ENCODE assay signal across 8 cellular contexts in the genomic region with DNA sequence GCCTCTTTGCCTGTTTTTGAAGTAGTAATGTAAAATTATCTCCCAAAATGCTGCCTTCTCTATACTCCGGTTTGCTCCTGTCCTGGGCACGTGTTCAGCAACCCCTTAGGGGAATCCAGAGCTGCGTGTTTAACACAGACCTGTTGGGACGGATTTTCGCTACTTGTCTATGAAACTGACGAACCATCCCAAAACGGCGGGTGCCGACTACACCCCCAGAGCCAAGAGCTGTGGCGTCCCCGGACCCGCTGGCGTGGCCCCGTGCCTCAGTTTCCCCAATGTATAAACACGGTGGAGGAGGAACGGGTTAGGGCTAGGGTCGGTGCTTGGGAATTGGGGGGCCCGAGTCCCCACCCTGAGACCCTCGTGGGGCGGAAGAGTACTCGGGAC. TPM values are rescaled to one million over a fixed set of nuclear protein-coding genes. Genes with fewer than 3 reads are reported as not detected.
A peak's percentile ranks its signal among the peaks of the same experiment; 100 is the strongest.
DNase-seq lines count a peak whose midpoint lies in the region; ATAC-seq and TF ChIP-seq lines count a peak whose summit lies in the region.

No MANE protein-coding gene starts in this region.

- H3K36me3 Mint-ChIP-seq in HFFc6 (ENCODE audit: low read depth) (no peaks in the 10 kb centered on the region), neural crest cell (ENCODE audit: low read depth) (no peaks in the 10 kb centered on the region)
- H3K36me3 Mint-ChIP-seq in activated CD8-positive, alpha-beta T cell treated with anti-CD3 and anti-CD28 coated beads, Interleukin-2, amount 10 ng/mL, durations not matched to agents 7 days and 5 days (ENCODE audit: low read depth) = no peaks in the 10 kb centered on the region

- no peaks in the 10 kb centered on the region for H3K36me3 ChIP-seq in BJ (ENCODE audit: control insufficient read depth, insufficient read depth, low read length)

- peak overlapping the region; percentile 45 for H3K4me3 ChIP-seq in BJ (ENCODE audit: low read depth, low read length)

- peak overlapping the region; percentile 94 for H3K4me3 Mint-ChIP-seq in HFFc6
- peak overlapping the region; percentile 93 for H3K4me3 Mint-ChIP-seq in activated CD8-positive, alpha-beta T cell treated with anti-CD3 and anti-CD28 coated beads, Interleukin-2, amount 10 ng/mL, durations not matched to agents 7 days and 5 days
- H3K4me3 Mint-ChIP-seq in neural crest cell = peak overlapping the region; percentile 85

- no peak overlapping the region for H3K27ac Mint-ChIP-seq in HFFc6
- H3K27ac Mint-ChIP-seq in activated CD8-positive, alpha-beta T cell treated with anti-CD3 and anti-CD28 coated beads, Interleukin-2, amount 10 ng/mL, durations not matched to agents 7 days and 5 days = peak overlapping the region; percentile 83
- H3K27ac Mint-ChIP-seq in neural crest cell (ENCODE audit: unreplicated experiment) = peak overlapping the region; percentile 64

- POLR2A ChIA-PET in BJ (lab: Charles Lee) = no interaction called here
- POLR2A ChIA-PET in activated CD8-positive, alpha-beta T cell treated with anti-CD3 and anti-CD28 coated beads, Interleukin-2, amount 10 ng/mL, durations not matched to agents 7 days and 5 days (lab: Charles Lee) = no interaction called here

- peaks cover 16% of the 10 kb centered on the region for H3K4me1 Mint-ChIP-seq in HFFc6 (ENCODE audit: low read depth)
- H3K4me1 Mint-ChIP-seq in activated CD8-positive, alpha-beta T cell treated with anti-CD3 and anti-CD28 coated beads, Interleukin-2, amount 10 ng/mL, durations not matched to agents 7 days and 5 days (ENCODE audit: low read depth) = peaks cover 24% of the 10 kb centered on the region
- peaks cover 30% of the 10 kb centered on the region for H3K4me1 Mint-ChIP-seq in neural crest cell

- ATAC-seq in activated CD8-positive, alpha-beta T cell treated with anti-CD3 and anti-CD28 coated beads, Interleukin-2, amount 10 ng/mL, durations not matched to agents 7 days and 5 days = peak; percentile 20
- no peak for ATAC-seq in HG02571 (IDR thresholded peaks at IDR 0.05; ENCODE audit: unreplicated experiment)

- no peak for DNase-seq in BJ (ENCODE audit: low read depth)
- DNase-seq in HFFc6 = no peak
- peak; percentile 28 for DNase-seq in activated CD8-positive, alpha-beta T cell treated with anti-CD3 and anti-CD28 coated beads, Interleukin-2, amount 10 ng/mL, durations not matched to agents 7 days and 5 days
- peak; percentile 3 for DNase-seq in fibroblast of gingiva (ENCODE audit: low read depth)
- DNase-seq in neural crest cell (ENCODE audit: low read depth, low spot score) = peak; percentile 2
- no peak for DNase-seq in HuH-7.5 (ENCODE audit: low spot score)
- DNase-seq in MV-4-11 (lab: John Stamatoyannopoulos, UW) = no peak

- no peaks in the 10 kb centered on the region for H3K27me3 ChIP-seq in BJ (ENCODE audit: control insufficient read depth, insufficient read depth, low read length)

- no peak for TF ChIP-seq CTCF in BJ (IDR thresholded peaks at IDR 0.05; ENCODE audit: insufficient read depth, low read depth, low read length)
- no peak for TF ChIP-seq CTCF in HFFc6 (IDR thresholded peaks at IDR 0.05)
- no peak for TF ChIP-seq CTCF in neural crest cell (conservative IDR thresholded peaks at IDR 0.05)

- CTCF ChIA-PET in BJ (lab: Yijun Ruan, JAX) = no interaction called here
- CTCF ChIA-PET in activated CD8-positive, alpha-beta T cell treated with anti-CD3 and anti-CD28 coated beads, Interleukin-2, amount 10 ng/mL, durations not matched to agents 7 days and 5 days (lab: Charles Lee) = no interaction called here

- H3K27me3 Mint-ChIP-seq in HFFc6 (ENCODE audit: insufficient read depth) (peaks cover 7% of the 10 kb centered on the region), neural crest cell (ENCODE audit: low read depth) (no peaks in the 10 kb centered on the region)
- H3K27me3 Mint-ChIP-seq in activated CD8-positive, alpha-beta T cell treated with anti-CD3 and anti-CD28 coated beads, Interleukin-2, amount 10 ng/mL, durations not matched to agents 7 days and 5 days (ENCODE audit: low read depth) = peaks cover 3% of the 10 kb centered on the region

- H3K9me3 Mint-ChIP-seq in HFFc6 (no peaks in the 10 kb centered on the region), neural crest cell (no peaks in the 10 kb centered on the region)
- H3K9me3 Mint-ChIP-seq in activated CD8-positive, alpha-beta T cell treated with anti-CD3 and anti-CD28 coated beads, Interleukin-2, amount 10 ng/mL, durations not matched to agents 7 days and 5 days (ENCODE audit: insufficient read depth) = no peaks in the 10 kb centered on the region

RNA-seq across cellular contexts. Expression of a gene that starts 0.5 kb away (rescaled TPM):
- polyA plus RNA-seq in BJ (2011; rRNA removed) = 0.11 TPM in 1 of 2 replicates, not detected in the other
- not detected in 2 replicates for polyA minus RNA-seq in BJ (2011; rRNA and poly(A)+ RNA removed)
- under 1 TPM in 2 of 6 experiments, not detected in 4; 0.33 to 0.38 TPM for total RNA-seq in HFFc6 (2021; fragmentation: NEBNext Ultra II Directional; extraction: Animal tissue kit (Norgen Biotek cat#: 25700))
- 1 to 10 TPM; 4.8 TPM for total RNA-seq in activated CD8-positive, alpha-beta T cell treated with anti-CD3 and anti-CD28 coated beads, Interleukin-2, amount 10 ng/mL, durations not matched to agents 7 days and 5 days
- 4.7 and 5.2 TPM in 2 replicates for total RNA-seq in neural crest cell

Comparison
In these comparisons a context has a peak if more than half of its experiments do, and no peak if none do; other contexts are left out.
1. DNase-seq: peak in activated CD8-positive, alpha-beta T cell treated with anti-CD3 and anti-CD28 coated beads, Interleukin-2, amount 10 ng/mL, durations not matched to agents 7 days and 5 days (single experiment), fibroblast of gingiva (single experiment) and neural crest cell (single experiment); none in BJ (single experiment), HFFc6 (single experiment), HuH-7.5 (single experiment) and MV-4-11 (single experiment).
2. Peak in every context shown above with its lines, with median percentiles within 50 percentile points of each other: H3K4me3 Mint-ChIP-seq.